Comparison of ENCODE assay signal across 11 cellular contexts in genomic region chr10:95278061-95278988, GRCh38. TPM values are rescaled to one million over a fixed set of nuclear protein-coding genes. Genes with fewer than 3 reads are reported as not detected.
DNase-seq lines count a peak whose midpoint lies in the region; ATAC-seq, FAIRE-seq and TF ChIP-seq lines count a peak whose summit lies in the region.
"Had no signal": no experiment of that assay in that cellular context is flagged by ENCODE, and none has a peak within 500 bp of the region (broad histone marks: within the 10 kb centered on the region; RNA-seq: fewer than 3 reads in every experiment).

No MANE protein-coding gene starts in this region.

- CTCF ChIA-PET in A549 (lab: Yijun Ruan, JAX), result interaction anchor here (1.0 to 6.3 kb wide), 10 partner anchors 11 to 96 kb away, joined by 3 to 33 read pairs (median 6); no protein-coding TSS in a partner anchor

- H3K4me3 Mint-ChIP-seq in osteocyte (ENCODE audit: unreplicated experiment), result no peak overlapping the region
- H3K4me3 Mint-ChIP-seq: T-cell had no signal

- WGBS in A549 (ENCODE audit: missing lambda C conversion rate), result 65% methylated on average over 6 of the region's 6 CpGs

- no peaks in the 10 kb centered on the region for H3K36me3 Mint-ChIP-seq in osteocyte (ENCODE audit: unreplicated experiment)
- H3K36me3 Mint-ChIP-seq: T-cell had no signal

- peak overlapping the region; percentile 78 to 83 for H3K27ac ChIP-seq in A549
- H3K27ac ChIP-seq in Peyer's patch, result peak overlapping the region; percentile 40 to 92 (median 80)

- TF ChIP-seq EP300 in A549 (IDR thresholded peaks at IDR 0.05), result peak; percentile 44 to 79; a peak in 4 of 5 replicates

- H3K9me3 ChIP-seq in A549, result no peaks in the 10 kb centered on the region
- H3K9me3 ChIP-seq in Peyer's patch, result no peaks in the 10 kb centered on the region
- H3K9me3 ChIP-seq: pancreas had no signal

- no peaks in the 10 kb centered on the region for H3K27me3 ChIP-seq in Peyer's patch
- H3K27me3 ChIP-seq: pancreas had no signal

- peak overlapping the region; percentile 80 for H3K27ac Mint-ChIP-seq in osteocyte (ENCODE audit: unreplicated experiment)
- H3K27ac Mint-ChIP-seq: T-cell had no signal

- H3K9me3 Mint-ChIP-seq in osteocyte (ENCODE audit: unreplicated experiment), result no peaks in the 10 kb centered on the region
- H3K9me3 Mint-ChIP-seq: T-cell had no signal

- peak in 1 of 2 experiments; percentile 74 for DNase-seq in A549 (ENCODE audit: low read depth in 1 of 2, low spot score in 1 of 2)
- peak in 1 of 3 donors; percentile 63 for DNase-seq in Peyer's patch
- DNase-seq in fibroblast of mammary gland (ENCODE audit: low read depth), result peak; percentile 90
- no peak for DNase-seq in osteocyte (ENCODE audit: extremely low spot score, unreplicated experiment)
- DNase-seq in T-helper 9 cell, result no peak
- DNase-seq in NCI-H446 (lab: John Stamatoyannopoulos, UW), result no peak
- no peak for DNase-seq in COLO668 (lab: John Stamatoyannopoulos, UW; ENCODE audit: unreplicated experiment)
- DNase-seq: KBM-7, pancreas, T-cell had no signal

- FAIRE-seq in A549 (lab: Jason Lieb, UNC), result no peak
- FAIRE-seq: pancreas had no signal

- peak overlapping the region; percentile 10; the same call in 1 of the 3 replicates for H3K4me3 ChIP-seq in A549
- no peak overlapping the region for H3K4me3 ChIP-seq in Peyer's patch
- no peak overlapping the region for H3K4me3 ChIP-seq in fibroblast of mammary gland (ENCODE audit: control insufficient read depth, low read depth, low read length)
- H3K4me3 ChIP-seq: pancreas had no signal

- POLR2A ChIA-PET in A549 (lab: Yijun Ruan, JAX), result interaction anchor here (0.7 to 1.2 kb wide), 5 partner anchors 10 to 49 kb away, joined by 3 to 5 read pairs (median 4); no protein-coding TSS in a partner anchor

- H3K4me1 ChIP-seq in A549 (peaks cover 98% of the 10 kb centered on the region), Peyer's patch (peaks cover 0 to 89% (median 12%) of the 10 kb centered on the region in 4 donors)

- H3K4me1 Mint-ChIP-seq in osteocyte (ENCODE audit: unreplicated experiment), result peaks cover 70% of the 10 kb centered on the region

- TF ChIP-seq POLR2A in A549 (IDR thresholded peaks at IDR 0.05; ENCODE audit: low read length), result no peak
- no peak for TF ChIP-seq POLR2A in Peyer's patch (IDR thresholded peaks at IDR 0.05)

- no peaks in the 10 kb centered on the region for H3K27me3 Mint-ChIP-seq in osteocyte (ENCODE audit: unreplicated experiment)
- H3K27me3 Mint-ChIP-seq: T-cell had no signal

- TF ChIP-seq CTCF in A549 (IDR thresholded peaks at IDR 0.05), result no peak
- TF ChIP-seq CTCF in Peyer's patch (IDR thresholded peaks at IDR 0.05), result no peak
- no peak for TF ChIP-seq CTCF in fibroblast of mammary gland (conservative IDR thresholded peaks at IDR 0.05; ENCODE audit: control insufficient read depth, insufficient read depth, low read depth, low read length)
- TF ChIP-seq CTCF in osteocyte (IDR thresholded peaks at IDR 0.05), result no peak

- no peaks in the 10 kb centered on the region for H3K36me3 ChIP-seq in Peyer's patch
- H3K36me3 ChIP-seq: pancreas had no signal

- no peak for TF ChIP-seq RAD21 in A549 (conservative IDR thresholded peaks at IDR 0.05 in 1 of 2, IDR thresholded peaks at IDR 0.05 in 1 of 2)

- peak overlapping the region; percentile 74 for H3K4me2 ChIP-seq in A549

- ATAC-seq in A549, result peak; percentile 9 to 32; a peak in 5 of 6 replicates
- no peak for ATAC-seq in HG03108 (IDR thresholded peaks at IDR 0.05; ENCODE audit: unreplicated experiment)
- ATAC-seq: pancreas, T-cell had no signal

TF ChIP-seq in A549, 52 proteins besides CTCF, POLR2A, EP300 and RAD21 (continues in another document):
- TF ChIP-seq JUN (IDR thresholded peaks at IDR 0.05) (peak; percentile 64 to 75; a peak in 4 of 5 replicates), ELK1 (IDR thresholded peaks at IDR 0.05; ENCODE audit: low read depth, low read length) (no peak), RARB (CRISPR knock-in tag; IDR thresholded peaks at IDR 0.05) (no peak), PBX3 (IDR thresholded peaks at IDR 0.05) (no peak; the same call in none of the 2 replicates), HDAC2 (IDR thresholded peaks at IDR 0.05) (no peak), NR3C1 (IDR thresholded peaks at IDR 0.05) (no peak), EHMT2 (IDR thresholded peaks at IDR 0.05; ENCODE audit: low read depth) (no peak), ATOH8 (CRISPR knock-in tag; IDR thresholded peaks at IDR 0.05; ENCODE audit: low read depth) (no peak), HEYL (CRISPR knock-in tag; IDR thresholded peaks at IDR 0.05) (no peak), PHF8 (IDR thresholded peaks at IDR 0.05; ENCODE audit: borderline replicate concordance, low read depth) (no peak), EHF (CRISPR knock-in tag; IDR thresholded peaks at IDR 0.05) (no peak), HES2 (IDR thresholded peaks at IDR 0.05) (0 out of 2 replicates have a peak, but pooled peaks have one; percentile 34), RCOR1 (IDR thresholded peaks at IDR 0.05; ENCODE audit: low read depth, low read length) (no peak), CHD2 (IDR thresholded peaks at IDR 0.05; ENCODE audit: low read length, partially characterized antibody) (no peak), BCL3 (IDR thresholded peaks at IDR 0.05) (no peak), CHD4 (IDR thresholded peaks at IDR 0.05; ENCODE audit: borderline replicate concordance) (no peak), HOXB13 (CRISPR knock-in tag; IDR thresholded peaks at IDR 0.05; ENCODE audit: low read depth) (no peak), MAX (IDR thresholded peaks at IDR 0.05) (peak; percentile 70), POLR2AphosphoS2 (conservative IDR thresholded peaks at IDR 0.05; ENCODE audit: low read length) (no peak), ZFP36 (IDR thresholded peaks at IDR 0.05; ENCODE audit: borderline replicate concordance, partially characterized antibody) (peak; percentile 87), CBX2 (IDR thresholded peaks at IDR 0.05; ENCODE audit: borderline replicate concordance, low read depth) (no peak), MAZ (IDR thresholded peaks at IDR 0.05; ENCODE audit: borderline replicate concordance, low read depth, low read length) (no peak), E2F6 (IDR thresholded peaks at IDR 0.05; ENCODE audit: borderline replicate concordance, low read depth) (no peak), BHLHE40 (IDR thresholded peaks at IDR 0.05; ENCODE audit: low read depth, low read length) (no peak)

RNA-seq across cellular contexts. Expression of gene PDLIM1, which starts 12.5 kb away (rescaled TPM):
- polyA plus RNA-seq in A549 (2011; rRNA removed), result 92.5 and 132 TPM in 2 replicates
- polyA plus RNA-seq in A549 (2012; cell fraction: cytosol; rRNA removed), result 101 and 102 TPM in 2 replicates
- polyA plus RNA-seq in A549 (2012; cell fraction: nucleus; rRNA removed), result 58.7 and 96.7 TPM in 2 replicates
- 123 to 147 TPM (median 128 TPM) in 3 replicates for polyA plus RNA-seq in A549 (2017; fragmentation: RNase III; extraction: RNeasy Plus Mini Kit Qiagen cat#74134 plus additional on column Dnase treatment)
- 119 and 120 TPM in 2 replicates for polyA minus RNA-seq in A549 (2011; rRNA and poly(A)+ RNA removed)
- 100 to 1,000 TPM; 180 to 351 (median 240) TPM for total RNA-seq in Peyer's patch
- 71.7 and 73.8 TPM in 2 replicates for total RNA-seq in osteocyte
